Comparison of ENCODE assay signal across 27 cellular contexts in genomic region chr16:84463221-84463620, GRCh38. TPM values are rescaled to one million over a fixed set of nuclear protein-coding genes. Genes with fewer than 3 reads are reported as not detected.
DNase-seq lines count a peak whose midpoint lies in the region; ATAC-seq and TF ChIP-seq lines count a peak whose summit lies in the region.
"Had no signal": no experiment of that assay in that cellular context is flagged by ENCODE, and none has a peak within 500 bp of the region (broad histone marks: within the 10 kb centered on the region; RNA-seq: fewer than 3 reads in every experiment).

No MANE protein-coding gene starts in this region.

- no peaks in the 10 kb centered on the region for H3K4me1 Mint-ChIP-seq in T-helper 2 cell treated with Interferon-gamma antibody and Interleukin-4, amounts not matched to agents 5 μg/mL and 100 μg/mL, for 36 hours (ENCODE audit: low read depth)
- H3K4me1 Mint-ChIP-seq in GM23338, result peaks cover 4% of the 10 kb centered on the region; the same call in 1 of the 3 replicates
- H3K4me1 Mint-ChIP-seq: activated CD4-positive, alpha-beta T cell treated with anti-CD3 and anti-CD28 coated beads for 36 hours had no signal

- peaks cover 70% of the 10 kb centered on the region for H3K36me3 Mint-ChIP-seq in T-helper 2 cell treated with Interferon-gamma antibody and Interleukin-4, amounts not matched to agents 5 μg/mL and 100 μg/mL, for 36 hours (ENCODE audit: low read depth)
- peaks cover 28% of the 10 kb centered on the region for H3K36me3 Mint-ChIP-seq in GM23338 (ENCODE audit: low read depth)

- no peaks in the 10 kb centered on the region for H3K9me2 ChIP-seq in GM23338 (ENCODE audit: insufficient read depth)

- intact Hi-C loops in spleen (cut with DNase I; ENCODE audit: low total_unique reads), result no loop called here

- 81 to 90% (median 84%) methylated on average over 6 to 7 of the region's 7 CpGs for WGBS in spleen, 5 donors

- no peaks in the 10 kb centered on the region for H3K27me3 Mint-ChIP-seq in T-helper 2 cell treated with Interferon-gamma antibody and Interleukin-4, amounts not matched to agents 5 μg/mL and 100 μg/mL, for 36 hours (ENCODE audit: low read depth)
- peaks cover 5% of the 10 kb centered on the region for H3K27me3 Mint-ChIP-seq in GM23338 (ENCODE audit: insufficient read depth, low read depth, poor library complexity)
- H3K27me3 Mint-ChIP-seq: activated CD4-positive, alpha-beta T cell treated with anti-CD3 and anti-CD28 coated beads for 36 hours; stimulated activated naive CD8-positive, alpha-beta T cell treated with anti-CD3 and anti-CD28 coated beads, Interleukin-15, amount 100 ng/mL, for 72 hours had no signal

- no peak for ATAC-seq in RWPE2 (ENCODE audit: low read depth)
- ATAC-seq in GM23338, result no peak
- no peak for ATAC-seq in HG03108 (IDR thresholded peaks at IDR 0.05; ENCODE audit: unreplicated experiment)
- ATAC-seq: activated CD4-positive, alpha-beta T cell treated with anti-CD3 and anti-CD28 coated beads for 36 hours; body of pancreas; foreskin keratinocyte; heart left ventricle; pancreas; stimulated activated naive CD8-positive, alpha-beta T cell treated with anti-CD3 and anti-CD28 coated beads, Interleukin-15, amount 100 ng/mL, for 72 hours had no signal

- no peak overlapping the region for H2AFZ ChIP-seq in GM23338
- H2AFZ ChIP-seq: PC-9 had no signal

- H3K4me2 ChIP-seq in GM23338, result no peak overlapping the region
- H3K4me2 ChIP-seq: PC-9 had no signal

- H3K27ac ChIP-seq in RWPE2 (ENCODE audit: poor library complexity, severe bottlenecking), result no peak overlapping the region
- H3K27ac ChIP-seq in spleen, result no peak overlapping the region
- H3K27ac ChIP-seq in GM23338 (ENCODE audit: low read depth), result no peak overlapping the region
- H3K27ac ChIP-seq: 22Rv1, body of pancreas, esophagus squamous epithelium, foreskin keratinocyte, heart left ventricle, pancreas, PC-9, thyroid gland had no signal

- H3K27ac Mint-ChIP-seq in T-helper 2 cell treated with Interferon-gamma antibody and Interleukin-4, amounts not matched to agents 5 μg/mL and 100 μg/mL, for 36 hours, result peak overlapping the region; percentile 15
- no peak overlapping the region for H3K27ac Mint-ChIP-seq in GM23338
- H3K27ac Mint-ChIP-seq: activated CD4-positive, alpha-beta T cell treated with anti-CD3 and anti-CD28 coated beads for 36 hours had no signal

- no peak for TF ChIP-seq POLR2A in spleen (IDR thresholded peaks at IDR 0.05)

- H3K4me3 ChIP-seq in RWPE2 (ENCODE audit: severe bottlenecking) (no peak overlapping the region), spleen (no peak overlapping the region), GM23338 (no peak overlapping the region)
- H3K4me3 ChIP-seq: body of pancreas, esophagus squamous epithelium, pancreas, PC-9, thyroid gland had no signal

- no peak for DNase-seq in T-helper 2 cell treated with Interferon-gamma antibody and Interleukin-4, amounts not matched to agents 5 μg/mL and 100 μg/mL, for 36 hours (ENCODE audit: low spot score)
- DNase-seq in T-helper 2 cell (no peak), RWPE2 (ENCODE audit: low spot score) (peak; percentile 18), myocyte (ENCODE audit: low read depth) (peak; percentile 68), spleen (peak; percentile 31), GM23338 (ENCODE audit: low spot score) (no peak), activated gamma-delta T cell (lab: John Stamatoyannopoulos, UW) (no peak)
- DNase-seq: activated CD4-positive, alpha-beta T cell treated with anti-CD3 and anti-CD28 coated beads for 36 hours; activated naive CD4-positive, alpha-beta T cell treated with anti-CD3 and anti-CD28 coated beads, Interleukin-2, amount 50 U/mL, for 16 hours; activated T-cell treated with anti-CD3 and anti-CD28 coated beads, Interleukin-2, amount 50 U/mL, for 1 hour; C1 segment of cervical spinal cord; DMS53; esophagus squamous epithelium; foreskin keratinocyte; Kasumi-1; NCI-H1436 treated with DMSO at 0.1 percent for 48 hours; NCI-H226; NCI-H526 treated with DMSO at 0.1 percent for 48 hours; SHP77; stimulated activated naive CD8-positive, alpha-beta T cell treated with anti-CD3 and anti-CD28 coated beads, Interleukin-15, amount 100 ng/mL, for 72 hours; thyroid gland had no signal

- H4K20me1 ChIP-seq in GM23338 (replicated peaks; ENCODE audit: insufficient read depth), result no peaks in the 10 kb centered on the region

- no peaks in the 10 kb centered on the region for H3K79me2 ChIP-seq in GM23338 (replicated peaks; ENCODE audit: insufficient read depth)

- H3F3A ChIP-seq in GM23338 (replicated peaks; ENCODE audit: low read depth), result no peaks in the 10 kb centered on the region

- no peaks in the 10 kb centered on the region for H3K4me1 ChIP-seq in RWPE2 (ENCODE audit: insufficient read depth, poor library complexity, severe bottlenecking)
- H3K4me1 ChIP-seq in spleen, result peaks cover 0 to 10% (median 3%) of the 10 kb centered on the region in 6 donors
- no peaks in the 10 kb centered on the region for H3K4me1 ChIP-seq in GM23338 (ENCODE audit: insufficient read depth)
- H3K4me1 ChIP-seq: body of pancreas, foreskin keratinocyte, pancreas, thyroid gland had no signal

- TF ChIP-seq CTCF in RWPE2 (IDR thresholded peaks at IDR 0.05; ENCODE audit: poor library complexity, severe bottlenecking), result no peak
- TF ChIP-seq CTCF in spleen (IDR thresholded peaks at IDR 0.05 in 8 of 11, conservative IDR thresholded peaks at IDR 0.05 in 3 of 11), result no peak
- no peak for TF ChIP-seq CTCF in GM23338 (conservative IDR thresholded peaks at IDR 0.05; ENCODE audit: low read depth in 2 of 2)

- peaks cover 81% of the 10 kb centered on the region for H3K36me3 ChIP-seq in RWPE2 (ENCODE audit: low read depth)
- peaks cover 0 to 84% (median 12%) of the 10 kb centered on the region in 6 donors for H3K36me3 ChIP-seq in spleen
- H3K36me3 ChIP-seq in GM23338 (ENCODE audit: insufficient read depth), result peaks cover 16% of the 10 kb centered on the region; the same call in 1 of the 2 replicates
- H3K36me3 ChIP-seq: pancreas had no signal

- H3K27me3 ChIP-seq in RWPE2 (ENCODE audit: insufficient read depth, poor library complexity, severe bottlenecking), result no peaks in the 10 kb centered on the region
- H3K27me3 ChIP-seq in spleen (replicated peaks in 1 of 7), result no peaks in the 10 kb centered on the region
- no peaks in the 10 kb centered on the region for H3K27me3 ChIP-seq in GM23338 (ENCODE audit: insufficient read depth)
- H3K27me3 ChIP-seq: body of pancreas, esophagus squamous epithelium, foreskin keratinocyte, heart left ventricle, pancreas, thyroid gland had no signal

- H3K9me3 Mint-ChIP-seq in T-helper 2 cell treated with Interferon-gamma antibody and Interleukin-4, amounts not matched to agents 5 μg/mL and 100 μg/mL, for 36 hours, result peaks cover 24% of the 10 kb centered on the region
- peaks cover 22% of the 10 kb centered on the region for H3K9me3 Mint-ChIP-seq in GM23338

- no peak overlapping the region for H3K4me3 Mint-ChIP-seq in T-helper 2 cell treated with Interferon-gamma antibody and Interleukin-4, amounts not matched to agents 5 μg/mL and 100 μg/mL, for 36 hours
- H3K4me3 Mint-ChIP-seq in GM23338, result no peak overlapping the region
- H3K4me3 Mint-ChIP-seq: activated CD4-positive, alpha-beta T cell treated with anti-CD3 and anti-CD28 coated beads for 36 hours; stimulated activated naive CD8-positive, alpha-beta T cell treated with anti-CD3 and anti-CD28 coated beads, Interleukin-15, amount 100 ng/mL, for 72 hours had no signal

- H3K9me3 ChIP-seq in RWPE2 (ENCODE audit: severe bottlenecking) (peaks cover 7% of the 10 kb centered on the region), spleen (peaks cover 3 to 23% (median 18%) of the 10 kb centered on the region in 8 donors)
- H3K9me3 ChIP-seq: pancreas, thyroid gland had no signal

TF ChIP-seq in GM23338, 12 proteins besides CTCF, POLR2A, EP300 and RAD21:
- no peak for TF ChIP-seq ZNF114 (CRISPR knock-in tag; IDR thresholded peaks at IDR 0.05)
- no peak for TF ChIP-seq JUNB (IDR thresholded peaks at IDR 0.05; ENCODE audit: unreplicated experiment)

RNA-seq across cellular contexts. Expression of gene MEAK7, which starts 41.2 kb away (rescaled TPM):
- 7.4 and 7.8 TPM in 2 replicates for total RNA-seq in myocyte
- polyA plus RNA-seq in myocyte (2012), result 16.3 TPM
- 10 to 100 TPM in 5 of 7 donors, 1 to 10 TPM in 2; 9.4 to 14.9 (median 11.1) TPM for total RNA-seq in spleen
- 1 to 10 TPM; 1.5 to 2.7 (median 1.5) TPM for polyA plus RNA-seq in spleen
- 16.9 and 17.2 TPM in 2 replicates for total RNA-seq in GM23338 (2014; rRNA removed; shearing (Covaris generic))
- 7.5 and 7.9 TPM in 2 replicates for polyA plus RNA-seq in GM23338 (2016; fragmentation: Nextera tagmentation; extraction: Ambion mirVana)

Comparison
In these comparisons a context has a peak if more than half of its experiments do, and no peak if none do; other contexts are left out.
1. DNase-seq: peak in RWPE2 (single experiment), myocyte (single experiment) and spleen (single experiment); none in T-helper 2 cell treated with Interferon-gamma antibody and Interleukin-4, amounts not matched to agents 5 μg/mL and 100 μg/mL, for 36 hours (single experiment), T-helper 2 cell (0 of 5), GM23338 (single experiment) and activated gamma-delta T cell (single experiment).